In genomic region chrX:34365482-34365881, GRCh38 we compare ENCODE assay signal across 10 cellular contexts.
DNase-seq lines count a peak whose midpoint lies in the region; ATAC-seq and TF ChIP-seq lines count a peak whose summit lies in the region.
"Had no signal": no experiment of that assay in that cellular context is flagged by ENCODE, and none has a peak within 500 bp of the region (broad histone marks: within the 10 kb centered on the region; RNA-seq: fewer than 3 reads in every experiment).

No MANE protein-coding gene starts in this region.

- H3K36me3 ChIP-seq in suprapubic skin: no peaks in the 10 kb centered on the region
- no peaks in the 10 kb centered on the region for H3K36me3 ChIP-seq in body of pancreas (replicated peaks in 1 of 2; ENCODE audit: insufficient read depth in 1 of 2, low read depth in 2 of 2)

- H3K27ac ChIP-seq in suprapubic skin (no peak overlapping the region), body of pancreas (no peak overlapping the region)
- H3K27ac ChIP-seq: skin epidermis had no signal

- TF ChIP-seq CTCF in suprapubic skin (IDR thresholded peaks at IDR 0.05) (peak in 1 of 2 donors; percentile 5), body of pancreas (IDR thresholded peaks at IDR 0.05) (peak in 1 of 7 experiments; percentile 7)

- H3K27me3 ChIP-seq in suprapubic skin (no peaks in the 10 kb centered on the region), body of pancreas (no peaks in the 10 kb centered on the region)

- in situ Hi-C loops in T47D (cut with HindIII; ENCODE audit: low pct_unique_long_range_greater_than_20kb, low sequenced_read_pairs): no loop called here

- no peak overlapping the region for H3K4me3 ChIP-seq in suprapubic skin
- H3K4me3 ChIP-seq in body of pancreas: no peak overlapping the region
- H3K4me3 ChIP-seq: skin epidermis had no signal

- H3K4me1 ChIP-seq in suprapubic skin (no peaks in the 10 kb centered on the region), body of pancreas (no peaks in the 10 kb centered on the region)

- 68% methylated on average over 5 of the region's 5 CpGs for WGBS in suprapubic skin
- 31 to 33% methylated on average over 5 of the region's 5 CpGs for WGBS in body of pancreas, 2 donors

- intact Hi-C loops in body of pancreas (cut with DNase I): no loop called here

- no peak for TF ChIP-seq EP300 in suprapubic skin (IDR thresholded peaks at IDR 0.05)

- no peak for ATAC-seq in HG03432 (IDR thresholded peaks at IDR 0.05; ENCODE audit: unreplicated experiment)
- ATAC-seq in body of pancreas: no peak

- TF ChIP-seq POLR2A in suprapubic skin (IDR thresholded peaks at IDR 0.05) (no peak), body of pancreas (IDR thresholded peaks at IDR 0.05) (no peak)

- H3K9me3 ChIP-seq in suprapubic skin (no peaks in the 10 kb centered on the region), body of pancreas (no peaks in the 10 kb centered on the region)

- peak; percentile 0 for DNase-seq in COLO668 (lab: John Stamatoyannopoulos, UW; ENCODE audit: unreplicated experiment)
- peak; percentile 43 for DNase-seq in LHCN-M2 (ENCODE audit: low read depth)
- DNase-seq in T47D (ENCODE audit: low read depth in 1 of 2, low spot score in 1 of 2): peak; percentile 11 to 71
- DNase-seq in lung microvascular endothelial cell (ENCODE audit: low read depth in 2 of 2): peak; percentile 43 to 53
- DNase-seq in suprapubic skin (ENCODE audit: low spot score in 2 of 2): no peak
- DNase-seq in body of pancreas: no peak
- DNase-seq in cerebellar nuclear complex (lab: John Stamatoyannopoulos, UW): no peak
- DNase-seq: activated CD8-positive, alpha-beta memory T cell treated with anti-CD3 and anti-CD28 coated beads, Interleukin-2, amount 50 U/mL, for 4 hours had no signal

Comparison
In these comparisons a context has a peak if more than half of its experiments do, and no peak if none do; other contexts are left out.
1. DNase-seq: peak in COLO668 (single experiment), LHCN-M2 (single experiment), T47D (2 of 2) and lung microvascular endothelial cell (2 of 2); none in suprapubic skin (0 of 2), body of pancreas (0 of 4) and cerebellar nuclear complex (0 of 2).